8 cellular contexts compared by ENCODE assay signal in the genomic region with DNA sequence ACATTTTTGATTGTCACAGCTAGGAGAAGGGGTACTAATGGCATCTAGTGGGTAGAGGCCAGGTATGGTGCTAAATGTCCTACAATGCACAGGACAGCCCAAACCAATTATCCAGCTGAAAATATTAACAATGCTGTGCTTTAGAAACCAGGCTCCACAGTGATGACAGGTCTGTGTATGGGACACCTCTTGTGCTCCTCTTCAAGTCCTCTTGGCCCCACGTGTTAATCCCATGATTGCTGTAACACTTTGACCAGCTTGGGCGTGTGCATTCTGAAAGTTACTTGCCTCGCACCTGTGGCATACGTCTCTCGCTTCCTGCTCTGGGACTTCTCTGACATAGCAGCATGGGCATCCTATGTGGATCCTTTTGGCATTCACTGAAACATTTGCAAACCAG. TPM values are rescaled to one million over a fixed set of nuclear protein-coding genes. Genes with fewer than 3 reads are reported as not detected.
DNase-seq lines count a peak whose midpoint lies in the region; ATAC-seq, FAIRE-seq and TF ChIP-seq lines count a peak whose summit lies in the region.
"Not testable (repeated sequence)": the region's sequence is repeated elsewhere in the genome, so short reads cannot be mapped to it uniquely, and the experiment has no call there.
"Had no signal": no experiment of that assay in that cellular context is flagged by ENCODE, and none has a peak within 500 bp of the region (broad histone marks: within the 10 kb centered on the region; RNA-seq: fewer than 3 reads in every experiment).

No MANE protein-coding gene starts in this region.

- peaks cover 21% of the 10 kb centered on the region for H3K36me3 Mint-ChIP-seq in progenitor cell of endocrine pancreas (ENCODE audit: insufficient read depth)

- H3K9me3 Mint-ChIP-seq in progenitor cell of endocrine pancreas (ENCODE audit: low read depth): peaks cover 16% of the 10 kb centered on the region

- not testable (repeated sequence) for H3K9me3 ChIP-seq in right cardiac atrium (ENCODE audit: control insufficient read depth, low read length)

- not testable (repeated sequence) for H3K4me3 Mint-ChIP-seq in progenitor cell of endocrine pancreas (ENCODE audit: low read depth)

- H3K36me3 ChIP-seq in bronchial epithelial cell (ENCODE audit: control insufficient read depth, insufficient read depth, low read length): not testable (repeated sequence)

- not testable (repeated sequence) for H3K27me3 ChIP-seq in bronchial epithelial cell (ENCODE audit: control insufficient read depth, insufficient read depth, low read length); right cardiac atrium (ENCODE audit: control insufficient read depth, insufficient read depth)

- peak overlapping the region; percentile 23 for H3K27ac Mint-ChIP-seq in progenitor cell of endocrine pancreas

- TF ChIP-seq CTCF in bronchial epithelial cell (IDR thresholded peaks at IDR 0.05; ENCODE audit: insufficient read depth, low read length, severe bottlenecking); progenitor cell of endocrine pancreas (IDR thresholded peaks at IDR 0.05; ENCODE audit: unreplicated experiment): not testable (repeated sequence)

- not testable (repeated sequence) for DNase-seq in GM12891 (ENCODE audit: insufficient read length, low spot score); bronchial epithelial cell (ENCODE audit: low read depth); right cardiac atrium; progenitor cell of endocrine pancreas (ENCODE audit: low spot score, unreplicated experiment); urothelium cell line (ENCODE audit: low spot score)

- not testable (repeated sequence) for H3K27ac ChIP-seq in right cardiac atrium (ENCODE audit: low read length)

- not testable (repeated sequence) for H3K4me3 ChIP-seq in bronchial epithelial cell (ENCODE audit: low read depth, low read length); right cardiac atrium (ENCODE audit: low read length)

- not testable (repeated sequence) for H3K4me1 Mint-ChIP-seq in progenitor cell of endocrine pancreas (ENCODE audit: low read depth)

- not testable (repeated sequence) for H3K27me3 Mint-ChIP-seq in progenitor cell of endocrine pancreas

- not testable (repeated sequence) for TF ChIP-seq POLR2A in GM12891 (IDR thresholded peaks at IDR 0.05; ENCODE audit: low read depth, low read length)

- FAIRE-seq in GM12891 (lab: Jason Lieb, UNC) (peak; percentile 86), bronchial epithelial cell (lab: Jason Lieb, UNC) (peak; percentile 76), urothelium cell line (lab: Jason Lieb, UNC) (peak; percentile 69)

- intact Hi-C loops in right cardiac atrium (cut with DNase I): not testable (repeated sequence)

- ATAC-seq in right cardiac atrium: peak; percentile 47 to 51

- WGBS in right cardiac atrium: 73% methylated on average over 5 of the region's 5 CpGs

- H3K4me1 ChIP-seq in right cardiac atrium (ENCODE audit: control insufficient read depth, insufficient read depth, low read length): not testable (repeated sequence)

RNA-seq across cellular contexts. Expression of a gene that starts 29.3 kb away (rescaled TPM):
- polyA plus RNA-seq in GM12891 (2012; ENCODE audit: low read depth, missing spikeins): 0.53 TPM
- 0.26 and 0.38 TPM in 2 replicates for total RNA-seq in bronchial epithelial cell
- total RNA-seq in right cardiac atrium: 10 to 100 TPM; 17.5 to 20.6 (median 18.5) TPM
- polyA plus RNA-seq in right cardiac atrium: 10.4 TPM
- 15.4 and 17.0 TPM in 2 replicates for total RNA-seq in progenitor cell of endocrine pancreas
- total RNA-seq: A172, Caco-2 had no signal
- polyA plus RNA-seq: BJ had no signal

RNA-seq across cellular contexts. Expression of a gene that starts 59.9 kb away (rescaled TPM):
- 6.5 TPM for polyA plus RNA-seq in GM12891 (2012; ENCODE audit: low read depth, missing spikeins)
- 8.2 and 18.2 TPM in 2 replicates for total RNA-seq in bronchial epithelial cell
- 10 to 100 TPM; 12.5 to 15.5 (median 14.1) TPM for total RNA-seq in right cardiac atrium
- 10.0 TPM for polyA plus RNA-seq in right cardiac atrium
- 12.5 and 12.8 TPM in 2 replicates for total RNA-seq in progenitor cell of endocrine pancreas

Comparison
In these comparisons a context has a peak if more than half of its experiments do, and no peak if none do; other contexts are left out.
1. RNA of a gene that starts 29.3 kb away (total RNA-seq): 17.5 to 20.6 TPM in right cardiac atrium and 15.4 to 17.0 TPM in progenitor cell of endocrine pancreas; 0.26 to 0.38 TPM in bronchial epithelial cell; every median in the first group is over 10 times any median in the second.